Comparison of ENCODE assay signal across 39 cellular contexts in genomic region chr7:92362131-92362530, GRCh38.
"Had no signal": no experiment of that assay in that cellular context is flagged by ENCODE, and none has a peak within 500 bp of the region (broad histone marks: within the 10 kb centered on the region; RNA-seq: fewer than 3 reads in every experiment).

No MANE protein-coding gene starts in this region.

- FAIRE-seq: bronchial epithelial cell had no signal

- H3K9me3 ChIP-seq: adrenal gland, ascending aorta, body of pancreas, breast epithelium had no signal

- H3K27me3 Mint-ChIP-seq: activated naive CD4-positive, alpha-beta T cell treated with anti-CD3 and anti-CD28 coated beads, Interleukin-2, amount 10 ng/mL, durations not matched to agents 7 days and 5 days; activated naive CD4-positive, alpha-beta T cell treated with anti-CD3 and anti-CD28 coated beads, Interleukin-2, amount 50 U/mL, for 24 hours; activated naive CD8-positive, alpha-beta T cell; activated naive CD8-positive, alpha-beta T cell treated with anti-CD3 and anti-CD28 coated beads for 36 hours; activated naive CD8-positive, alpha-beta T cell treated with anti-CD3 and anti-CD28 coated beads, Interleukin-2, amount 10 ng/mL, durations not matched to agents 7 days and 5 days; activated naive CD8-positive, alpha-beta T cell treated with anti-CD3 and anti-CD28 coated beads, Interleukin-2, amount 50 U/mL, for 24 hours; activated T-cell treated with anti-CD3 and anti-CD28 coated beads, Interleukin-2, amount 50 U/mL, for 24 hours; activated T-helper 17 cell treated with anti-CD3 and anti-CD28 coated beads, Interleukin-2, amount 50 U/mL, for 72 hours; brain; central memory CD8-positive, alpha-beta T cell had no signal

- H3K27me3 ChIP-seq: adrenal gland, ascending aorta, body of pancreas, brain microvascular endothelial cell, breast epithelium, cardiac muscle cell had no signal

- H3K36me3 ChIP-seq: breast epithelium had no signal

- H3K27ac ChIP-seq: adrenal gland, ascending aorta, body of pancreas, brain microvascular endothelial cell, breast epithelium, cardiac muscle cell had no signal

- H3K4me1 Mint-ChIP-seq: activated naive CD4-positive, alpha-beta T cell treated with anti-CD3 and anti-CD28 coated beads, Interleukin-2, amount 10 ng/mL, durations not matched to agents 7 days and 5 days; activated naive CD4-positive, alpha-beta T cell treated with anti-CD3 and anti-CD28 coated beads, Interleukin-2, amount 50 U/mL, for 24 hours; activated naive CD8-positive, alpha-beta T cell treated with anti-CD3 and anti-CD28 coated beads for 36 hours; activated naive CD8-positive, alpha-beta T cell treated with anti-CD3 and anti-CD28 coated beads, Interleukin-2, amount 10 ng/mL, durations not matched to agents 7 days and 5 days; activated naive CD8-positive, alpha-beta T cell treated with anti-CD3 and anti-CD28 coated beads, Interleukin-2, amount 50 U/mL, for 24 hours; brain; central memory CD8-positive, alpha-beta T cell had no signal

- H3K27ac Mint-ChIP-seq: activated naive CD4-positive, alpha-beta T cell treated with anti-CD3 and anti-CD28 coated beads for 36 hours; activated naive CD4-positive, alpha-beta T cell treated with anti-CD3 and anti-CD28 coated beads, Interleukin-2, amount 10 ng/mL, durations not matched to agents 7 days and 5 days; activated naive CD4-positive, alpha-beta T cell treated with anti-CD3 and anti-CD28 coated beads, Interleukin-2, amount 50 U/mL, for 24 hours; activated naive CD4-positive, alpha-beta T cell treated with anti-CD3 and anti-CD28 coated beads, Interleukin-2, amount 50 U/mL, for 72 hours; activated naive CD8-positive, alpha-beta T cell; activated naive CD8-positive, alpha-beta T cell treated with anti-CD3 and anti-CD28 coated beads for 36 hours; activated naive CD8-positive, alpha-beta T cell treated with anti-CD3 and anti-CD28 coated beads, Interleukin-2, amount 10 ng/mL, durations not matched to agents 7 days and 5 days; activated naive CD8-positive, alpha-beta T cell treated with anti-CD3 and anti-CD28 coated beads, Interleukin-2, amount 50 U/mL, for 24 hours; activated T-cell treated with anti-CD3 and anti-CD28 coated beads, Interleukin-2, amount 50 U/mL, for 24 hours; activated T-cell treated with anti-CD3 and anti-CD28 coated beads, Interleukin-2, amount 50 U/mL, for 72 hours; activated T-helper 1 cell treated with anti-CD3 and anti-CD28 coated beads, Interleukin-12 subunit alpha, Interleukin-12 subunit beta, Interleukin-2, Interleukin-4 antibody, amounts not matched to agents 30 ng/mL and 10 ng/mL and 1 ng/mL, durations not matched to agents 14 hours and 24 hours and 36 hours; activated T-helper 17 cell treated with anti-CD3 and anti-CD28 coated beads, Interleukin-2, amount 50 U/mL, for 72 hours; activated T-helper 2 cell treated with anti-CD3 and anti-CD28 coated beads, Interferon-gamma antibody, Interleukin-2, Interleukin-4, amounts not matched to agents 10 μg/mL and 5 μg/mL and 100 μg/mL, durations not matched to agents 14 hours and 24 hours and 36 hours; brain had no signal

- DNase-seq: activated effector memory CD4-positive, alpha-beta T cell treated with anti-CD3 and anti-CD28 coated beads, Interleukin-2, amount 50 U/mL, for 16 hours; activated effector memory CD4-positive, alpha-beta T cell treated with Interleukin-2 at 50 U/mL for 16 hours; activated gamma-delta T cell; activated gamma-delta T cell treated with Interleukin-2 at 50 U/mL for 16 hours; activated naive CD4-positive, alpha-beta T cell; activated naive CD4-positive, alpha-beta T cell treated with anti-CD3 and anti-CD28 coated beads for 36 hours; activated naive CD4-positive, alpha-beta T cell treated with anti-CD3 and anti-CD28 coated beads, Interleukin-2, amount 10 ng/mL, durations not matched to agents 7 days and 5 days; activated naive CD4-positive, alpha-beta T cell treated with anti-CD3 and anti-CD28 coated beads, Interleukin-2, amount 50 U/mL, for 16 hours; activated naive CD4-positive, alpha-beta T cell treated with Interleukin-2 at 50 U/mL for 16 hours; activated naive CD8-positive, alpha-beta T cell treated with anti-CD3 and anti-CD28 coated beads for 36 hours; activated naive CD8-positive, alpha-beta T cell treated with anti-CD3 and anti-CD28 coated beads, Interleukin-2, amount 10 ng/mL, durations not matched to agents 7 days and 5 days; activated naive CD8-positive, alpha-beta T cell treated with anti-CD3 and anti-CD28 coated beads, Interleukin-2, amount 50 U/mL, for 24 hours; activated T-cell treated with anti-CD3 and anti-CD28 coated beads, Interleukin-2, amount 50 U/mL, for 1 hour; activated T-cell treated with anti-CD3 and anti-CD28 coated beads, Interleukin-2, amount 50 U/mL, for 24 hours; activated T-cell treated with anti-CD3 and anti-CD28 coated beads, Interleukin-2, amount 50 U/mL, for 4 hours; activated T-cell treated with anti-CD3 and anti-CD28 coated beads, Interleukin-2, amount 50 U/mL, for 48 hours; activated T-cell treated with anti-CD3 and anti-CD28 coated beads, Interleukin-2, amount 50 U/mL, for 72 hours; adrenal gland; amniotic stem cell; amygdala; anterior cingulate cortex; aorta; body of pancreas; brain microvascular endothelial cell; caudate nucleus; central memory CD4-positive, alpha-beta T cell; cerebellar nuclear complex had no signal

- H3K4me3 ChIP-seq: adrenal gland, ascending aorta, body of pancreas, breast epithelium, cardiac muscle cell had no signal

- H3K4me1 ChIP-seq: ascending aorta, body of pancreas, breast epithelium had no signal

- H3K4me3 Mint-ChIP-seq: activated naive CD4-positive, alpha-beta T cell treated with anti-CD3 and anti-CD28 coated beads for 36 hours; activated naive CD4-positive, alpha-beta T cell treated with anti-CD3 and anti-CD28 coated beads, Interleukin-2, amount 10 ng/mL, durations not matched to agents 7 days and 5 days; activated naive CD4-positive, alpha-beta T cell treated with anti-CD3 and anti-CD28 coated beads, Interleukin-2, amount 50 U/mL, for 24 hours; activated naive CD8-positive, alpha-beta T cell; activated naive CD8-positive, alpha-beta T cell treated with anti-CD3 and anti-CD28 coated beads for 36 hours; activated naive CD8-positive, alpha-beta T cell treated with anti-CD3 and anti-CD28 coated beads, Interleukin-2, amount 10 ng/mL, durations not matched to agents 7 days and 5 days; activated naive CD8-positive, alpha-beta T cell treated with anti-CD3 and anti-CD28 coated beads, Interleukin-2, amount 50 U/mL, for 24 hours; activated T-cell treated with anti-CD3 and anti-CD28 coated beads, Interleukin-2, amount 50 U/mL, for 24 hours; activated T-cell treated with anti-CD3 and anti-CD28 coated beads, Interleukin-2, amount 50 U/mL, for 4 hours; activated T-cell treated with anti-CD3 and anti-CD28 coated beads, Interleukin-2, amount 50 U/mL, for 72 hours; activated T-helper 1 cell treated with anti-CD3 and anti-CD28 coated beads, Interleukin-12 subunit alpha, Interleukin-12 subunit beta, Interleukin-2, Interleukin-4 antibody, amounts not matched to agents 30 ng/mL and 10 ng/mL and 1 ng/mL, durations not matched to agents 14 hours and 24 hours and 36 hours; activated T-helper 17 cell treated with anti-CD3 and anti-CD28 coated beads, Interleukin-2, amount 50 U/mL, for 72 hours; brain; central memory CD8-positive, alpha-beta T cell had no signal

- H3K9me3 Mint-ChIP-seq: activated naive CD4-positive, alpha-beta T cell treated with anti-CD3 and anti-CD28 coated beads for 36 hours; activated naive CD4-positive, alpha-beta T cell treated with anti-CD3 and anti-CD28 coated beads, Interleukin-2, amount 10 ng/mL, durations not matched to agents 7 days and 5 days; activated naive CD4-positive, alpha-beta T cell treated with anti-CD3 and anti-CD28 coated beads, Interleukin-2, amount 50 U/mL, for 24 hours; activated naive CD4-positive, alpha-beta T cell treated with anti-CD3 and anti-CD28 coated beads, Interleukin-2, amount 50 U/mL, for 72 hours; activated naive CD8-positive, alpha-beta T cell treated with anti-CD3 and anti-CD28 coated beads for 36 hours; activated naive CD8-positive, alpha-beta T cell treated with anti-CD3 and anti-CD28 coated beads, Interleukin-2, amount 10 ng/mL, durations not matched to agents 7 days and 5 days; activated naive CD8-positive, alpha-beta T cell treated with anti-CD3 and anti-CD28 coated beads, Interleukin-2, amount 50 U/mL, for 24 hours; activated T-cell treated with anti-CD3 and anti-CD28 coated beads, Interleukin-2, amount 50 U/mL, for 24 hours; activated T-cell treated with anti-CD3 and anti-CD28 coated beads, Interleukin-2, amount 50 U/mL, for 4 hours; activated T-cell treated with anti-CD3 and anti-CD28 coated beads, Interleukin-2, amount 50 U/mL, for 72 hours; activated T-helper 1 cell treated with anti-CD3 and anti-CD28 coated beads, Interleukin-12 subunit alpha, Interleukin-12 subunit beta, Interleukin-2, Interleukin-4 antibody, amounts not matched to agents 30 ng/mL and 10 ng/mL and 1 ng/mL, durations not matched to agents 14 hours and 24 hours and 36 hours; activated T-helper 17 cell treated with anti-CD3 and anti-CD28 coated beads, Interleukin-2, amount 50 U/mL, for 72 hours; activated T-helper 2 cell treated with anti-CD3 and anti-CD28 coated beads, Interferon-gamma antibody, Interleukin-2, Interleukin-4, amounts not matched to agents 10 μg/mL and 5 μg/mL and 100 μg/mL, durations not matched to agents 14 hours and 24 hours and 36 hours; brain; central memory CD8-positive, alpha-beta T cell had no signal

- ATAC-seq: activated naive CD4-positive, alpha-beta T cell treated with anti-CD3 and anti-CD28 coated beads, Interleukin-2, amount 50 U/mL, for 72 hours; activated naive CD8-positive, alpha-beta T cell treated with anti-CD3 and anti-CD28 coated beads, Interleukin-2, amount 50 U/mL, for 24 hours; activated T-cell treated with anti-CD3 and anti-CD28 coated beads, Interleukin-2, amount 50 U/mL, for 4 hours; activated T-cell treated with anti-CD3 and anti-CD28 coated beads, Interleukin-2, amount 50 U/mL, for 72 hours; activated T-helper 17 cell treated with anti-CD3 and anti-CD28 coated beads, Interleukin-2, amount 50 U/mL, for 72 hours; body of pancreas had no signal
